27 cellular contexts compared by ENCODE assay signal in genomic region chr5:170701321-170701720, GRCh38.
"Had no signal": no experiment of that assay in that cellular context is flagged by ENCODE, and none has a peak within 500 bp of the region (broad histone marks: within the 10 kb centered on the region; RNA-seq: fewer than 3 reads in every experiment).

No MANE protein-coding gene starts in this region.

- H3K27me3 ChIP-seq: ascending aorta, cardiac muscle cell, colonic mucosa, thyroid gland had no signal

- H3K4me3 ChIP-seq: ascending aorta, cardiac muscle cell, colonic mucosa, left lung, lower lobe of right lung, skin epidermis, stomach, thyroid gland, upper lobe of right lung had no signal

- H3K27ac ChIP-seq: ascending aorta, cardiac muscle cell, colonic mucosa, left lung, lower lobe of right lung, skin epidermis, stomach, thyroid gland, upper lobe of right lung, VCaP had no signal

- H3K4me1 ChIP-seq: ascending aorta, colonic mucosa, left lung, lower lobe of right lung, stomach, thyroid gland, upper lobe of right lung had no signal

- H3K36me3 ChIP-seq: ascending aorta, cardiac muscle cell, colonic mucosa, left lung, lower lobe of right lung, stomach, thyroid gland, upper lobe of right lung had no signal

- DNase-seq: activated CD4-positive, alpha-beta T cell treated with anti-CD3 and anti-CD28 coated beads for 48 hours; activated CD4-positive, alpha-beta T cell treated with anti-CD3 and anti-CD28 coated beads, Interleukin-2, amount 50 U/mL, for 48 hours; activated CD8-positive, alpha-beta memory T cell treated with anti-CD3 and anti-CD28 coated beads, Interleukin-2, amount 50 U/mL, for 48 hours; activated gamma-delta T cell; activated naive CD4-positive, alpha-beta T cell treated with anti-CD3 and anti-CD28 coated beads, Interleukin-2, amount 10 ng/mL, durations not matched to agents 7 days and 5 days; activated naive CD8-positive, alpha-beta T cell treated with anti-CD3 and anti-CD28 coated beads, Interleukin-2, amount 10 ng/mL, durations not matched to agents 7 days and 5 days; activated T-cell treated with anti-CD3 and anti-CD28 coated beads, Interleukin-2, amount 50 U/mL, for 24 hours; cerebellar nuclear complex; colonic mucosa; effector CD8-positive, alpha-beta T cell; kidney glomerular epithelial cell; left lung; lower lobe of right lung; mesenchymal stem cell; natural killer cell; posterior cingulate gyrus; stimulated activated CD4-positive, alpha-beta T cell treated with anti-CD3 and anti-CD28 coated beads, Interleukin-12 subunit alpha, Interleukin-12 subunit beta, amount 100 ng/mL, for 4 hours; stimulated activated CD4-positive, alpha-beta T cell treated with anti-CD3 and anti-CD28 coated beads, Interleukin-4, amount 100 ng/mL, for 24 hours; stimulated activated naive B cell treated with anti-CD40 and anti-IgM and Interleukin-4, amounts not matched to agents 10 μg/mL and 1 μg/mL and 100 μg/mL, for 72 hours; stomach; T-helper 9 cell; thyroid gland; upper lobe of right lung had no signal
